In genomic region chr13:26996965-26997752, GRCh38 we compare ENCODE assay signal across 10 cellular contexts.
DNase-seq lines count a peak whose midpoint lies in the region; ATAC-seq lines count a peak whose summit lies in the region.
"Had no signal": no experiment of that assay in that cellular context is flagged by ENCODE, and none has a peak within 500 bp of the region (broad histone marks: within the 10 kb centered on the region; RNA-seq: fewer than 3 reads in every experiment).

No MANE protein-coding gene starts in this region.

- H3K4me3 Mint-ChIP-seq in T-helper 2 cell treated with Interferon-gamma antibody and Interleukin-4, amounts not matched to agents 5 μg/mL and 100 μg/mL, for 36 hours = no peak overlapping the region

- H3K27me3 Mint-ChIP-seq in T-helper 2 cell treated with Interferon-gamma antibody and Interleukin-4, amounts not matched to agents 5 μg/mL and 100 μg/mL, for 36 hours (ENCODE audit: low read depth) = peaks cover 14% of the 10 kb centered on the region

- DNase-seq in right cardiac atrium = no peak
- DNase-seq in HPDE6-E6E7 (ENCODE audit: extremely low spot score) = no peak
- DNase-seq in ecto neural progenitor cell (ENCODE audit: low spot score) = no peak
- no peak for DNase-seq in T-helper 2 cell treated with Interferon-gamma antibody and Interleukin-4, amounts not matched to agents 5 μg/mL and 100 μg/mL, for 36 hours (ENCODE audit: low spot score)
- DNase-seq in NCI-H1048 (lab: John Stamatoyannopoulos, UW) = no peak
- DNase-seq: NCI-H2081 treated with DMSO at 0.1 percent for 48 hours had no signal

- no peaks in the 10 kb centered on the region for H3K9me3 ChIP-seq in right cardiac atrium (ENCODE audit: control insufficient read depth, low read length)

- no peak overlapping the region for H3K27ac ChIP-seq in right cardiac atrium (ENCODE audit: low read length)

- no peaks in the 10 kb centered on the region for H3K36me3 Mint-ChIP-seq in T-helper 2 cell treated with Interferon-gamma antibody and Interleukin-4, amounts not matched to agents 5 μg/mL and 100 μg/mL, for 36 hours (ENCODE audit: low read depth)

- intact Hi-C loops in right cardiac atrium (cut with DNase I) = no loop called here

- 52% methylated on average over 6 of the region's 6 CpGs for WGBS in right cardiac atrium

- ATAC-seq in GM18520 (IDR thresholded peaks at IDR 0.05; ENCODE audit: unreplicated experiment) (peak; percentile 59), GM21515 (IDR thresholded peaks at IDR 0.05; ENCODE audit: unreplicated experiment) (peak; percentile 90), HG03442 (IDR thresholded peaks at IDR 0.05; ENCODE audit: unreplicated experiment) (peak; percentile 79), right cardiac atrium (peak; percentile 33 to 55)

- H3K27ac Mint-ChIP-seq in T-helper 2 cell treated with Interferon-gamma antibody and Interleukin-4, amounts not matched to agents 5 μg/mL and 100 μg/mL, for 36 hours = no peak overlapping the region

- no peak overlapping the region for H3K4me3 ChIP-seq in right cardiac atrium (ENCODE audit: low read length)
- H3K4me3 ChIP-seq: breast epithelium had no signal

- H3K27me3 ChIP-seq in right cardiac atrium (ENCODE audit: control insufficient read depth, insufficient read depth) = no peaks in the 10 kb centered on the region

- peaks cover 7% of the 10 kb centered on the region for H3K4me1 Mint-ChIP-seq in T-helper 2 cell treated with Interferon-gamma antibody and Interleukin-4, amounts not matched to agents 5 μg/mL and 100 μg/mL, for 36 hours (ENCODE audit: low read depth)

- no peaks in the 10 kb centered on the region for H3K4me1 ChIP-seq in right cardiac atrium (ENCODE audit: control insufficient read depth, insufficient read depth, low read length)
- H3K4me1 ChIP-seq: breast epithelium had no signal

- no peaks in the 10 kb centered on the region for H3K9me3 Mint-ChIP-seq in T-helper 2 cell treated with Interferon-gamma antibody and Interleukin-4, amounts not matched to agents 5 μg/mL and 100 μg/mL, for 36 hours
